Comparison of ENCODE assay signal across 9 cellular contexts in genomic region chr11:10314199-10315072, GRCh38. TPM values are rescaled to one million over a fixed set of nuclear protein-coding genes. Genes with fewer than 3 reads are reported as not detected.
DNase-seq lines count a peak whose midpoint lies in the region; ATAC-seq, FAIRE-seq and TF ChIP-seq lines count a peak whose summit lies in the region.
"Had no signal": no experiment of that assay in that cellular context is flagged by ENCODE, and none has a peak within 500 bp of the region (broad histone marks: within the 10 kb centered on the region; RNA-seq: fewer than 3 reads in every experiment).

No MANE protein-coding gene starts in this region.

- no peak for TF ChIP-seq CTCF in HEK293 (tag by site-specific recombination; IDR thresholded peaks at IDR 0.05)
- no peak for TF ChIP-seq CTCF in GM12878 (IDR thresholded peaks at IDR 0.05 in 2 of 3, conservative IDR thresholded peaks at IDR 0.05 in 1 of 3; ENCODE audit: control insufficient read depth in 2 of 3, extremely low read depth in 1 of 3, insufficient read depth in 1 of 3, low read depth in 3 of 3, low read length in 3 of 3)
- TF ChIP-seq CTCF in testis (IDR thresholded peaks at IDR 0.05), result no peak

- H3K4me2 ChIP-seq in GM12878 (ENCODE audit: control insufficient read depth, insufficient read depth), result peak overlapping the region; percentile 17; the same call in 1 of the 2 replicates

- H3K27ac ChIP-seq in HEK293 (ENCODE audit: extremely low read depth, low read depth, low read length) (no peak overlapping the region), GM12878 (ENCODE audit: control insufficient read depth, insufficient read depth) (no peak overlapping the region), testis (no peak overlapping the region)

- no peaks in the 10 kb centered on the region for H3K27me3 ChIP-seq in GM12878 (replicated peaks in 1 of 2; ENCODE audit: control insufficient read depth in 2 of 2, insufficient read depth in 2 of 2, low read length in 1 of 2)
- no peaks in the 10 kb centered on the region for H3K27me3 ChIP-seq in testis

- no peaks in the 10 kb centered on the region for H3K4me1 ChIP-seq in HEK293 (ENCODE audit: control insufficient read depth, insufficient read depth, low read length)
- H3K4me1 ChIP-seq in GM12878 (ENCODE audit: control insufficient read depth, insufficient read depth, low read length), result peaks cover 31% of the 10 kb centered on the region
- H3K4me1 ChIP-seq in testis, result peaks cover 21% of the 10 kb centered on the region

- H3K9me3 ChIP-seq in HEK293 (ENCODE audit: control insufficient read depth, insufficient read depth, low read depth, low read length) (no peaks in the 10 kb centered on the region), GM12878 (replicated peaks; ENCODE audit: control insufficient read depth, insufficient read depth, low read length) (peaks cover 3% of the 10 kb centered on the region; the same call in 2 of the 3 replicates), testis (no peaks in the 10 kb centered on the region)

- RAD21 ChIA-PET in GM12878 (lab: Charles Lee; ENCODE audit: unreplicated experiment), result interaction anchor here (0.7 to 2.0 kb wide), 6 partner anchors 10 to 555 kb away, joined by 3 to 7 read pairs (median 4); partner anchors contain the start of gene ADM

- in situ Hi-C loops in GM12878 (cut with MboI), result no loop called here

- no peak overlapping the region for H2AFZ ChIP-seq in GM12878 (ENCODE audit: control insufficient read depth, low read depth, low read length)

- peak; percentile 34 to 78 for ATAC-seq in activated naive CD4-positive, alpha-beta T cell treated with anti-CD3 and anti-CD28 coated beads, Interleukin-2, amount 50 U/mL, for 72 hours
- peak; percentile 77 for ATAC-seq in GM12878

- CTCF ChIA-PET in HEK293 (lab: Yijun Ruan, JAX) (interaction anchor here (0.6 to 1.5 kb wide), 7 partner anchors 9 to 1356 kb away, joined by 3 to 9 read pairs (median 3); no protein-coding TSS in a partner anchor), GM12878 (lab: Yijun Ruan, JAX) (interaction anchor here (1.0 to 2.8 kb wide), 8 partner anchors 10 to 454 kb away, joined by 3 to 24 read pairs (median 6); partner anchors contain the start of gene ADM)

- SMC1A ChIA-PET in GM12878 (lab: Charles Lee; ENCODE audit: uncharacterized antibody, unreplicated experiment), result interaction anchor here (0.6 to 2.7 kb wide), 10 partner anchors 10 to 569 kb away, joined by 3 to 12 read pairs (median 4); no protein-coding TSS in a partner anchor

- POLR2A ChIA-PET in HEK293 (lab: Yijun Ruan, JAX) (interaction anchor here (0.8 to 2.0 kb wide), 2 partner anchors 8 to 10 kb away, joined by 4 to 12 read pairs; partner anchors contain the start of gene ADM), GM12878 (lab: Charles Lee) (interaction anchor here (0.6 to 1.7 kb wide), 2 partner anchors 10 to 564 kb away, joined by 3 read pairs; partner anchors contain the start of gene ADM)

- no peaks in the 10 kb centered on the region for H3K9me3 Mint-ChIP-seq in activated naive CD4-positive, alpha-beta T cell treated with anti-CD3 and anti-CD28 coated beads, Interleukin-2, amount 50 U/mL, for 72 hours
- H3K9me3 Mint-ChIP-seq: activated naive CD4-positive, alpha-beta T cell treated with anti-CD3 and anti-CD28 coated beads, Interleukin-2, amount 50 U/mL, for 24 hours had no signal

- WGBS in GM12878 (ENCODE audit: insufficient coverage, insufficient replicate concordance, low lambda C conversion rate, missing lambda C conversion rate), result 3% methylated on average over 8 of the region's 8 CpGs
- 72 to 73% methylated on average over 8 of the region's 8 CpGs for whole genome bisulfite sequencing in testis, 2 donors

- no peak overlapping the region for H3K9ac ChIP-seq in GM12878 (ENCODE audit: control insufficient read depth, insufficient read depth, low read length)

- no peak for TF ChIP-seq RAD21 in GM12878 (IDR thresholded peaks at IDR 0.05; ENCODE audit: insufficient read depth, low read depth, low read length)

- peak; percentile 7 for FAIRE-seq in GM12878 (lab: Jason Lieb, UNC)

- H3K36me3 Mint-ChIP-seq in activated naive CD4-positive, alpha-beta T cell treated with anti-CD3 and anti-CD28 coated beads, Interleukin-2, amount 50 U/mL, for 72 hours, result no peaks in the 10 kb centered on the region
- H3K36me3 Mint-ChIP-seq: activated naive CD4-positive, alpha-beta T cell treated with anti-CD3 and anti-CD28 coated beads, Interleukin-2, amount 50 U/mL, for 24 hours had no signal

- no peak overlapping the region for H3K4me3 ChIP-seq in HEK293 (ENCODE audit: low read depth, low read length)
- H3K4me3 ChIP-seq in GM12878, result no peak overlapping the region
- no peak overlapping the region for H3K4me3 ChIP-seq in testis

- no TSS peak for BruUV-seq in GM12878 (replicated peaks; lab: Mats Ljungman, UMichigan)

- TF ChIP-seq EP300 in GM12878 (IDR thresholded peaks at IDR 0.05; ENCODE audit: borderline replicate concordance in 1 of 2, control insufficient read depth in 1 of 2, low read depth in 2 of 2, low read length in 2 of 2), result no peak

- intact Hi-C loops in GM12878 (cut with micrococcal nuclease; ENCODE audit: unreplicated experiment), result no loop called here
- intact Hi-C loops in testis (cut with DNase I; ENCODE audit: low total_unique reads), result no loop called here

- TF ChIP-seq POLR2A in GM12878 (IDR thresholded peaks at IDR 0.05; ENCODE audit: low read depth, low read length) (no peak), testis (IDR thresholded peaks at IDR 0.05) (no peak)

- no peak for DNase-seq in activated naive CD4-positive, alpha-beta T cell treated with anti-CD3 and anti-CD28 coated beads, Interleukin-2, amount 50 U/mL, for 72 hours (ENCODE audit: low spot score in 2 of 2)
- no peak for DNase-seq in activated naive CD4-positive, alpha-beta T cell treated with Interleukin-2 at 50 U/mL for 16 hours
- DNase-seq in NAMALWA (ENCODE audit: low spot score), result peak; percentile 95
- DNase-seq in GM12878 (ENCODE audit: low read depth, low spot score), result peak; percentile 66
- peak; percentile 51 for DNase-seq in mucosa of gallbladder (ENCODE audit: low spot score)
- no peak for DNase-seq in testis
- DNase-seq in NCI-H187 treated with DMSO at 0.1 percent for 48 hours (lab: John Stamatoyannopoulos, UW), result no peak

- no peaks in the 10 kb centered on the region for H3K36me3 ChIP-seq in HEK293 (ENCODE audit: control insufficient read depth in 2 of 2, insufficient read depth in 1 of 2, low read length in 2 of 2)
- H3K36me3 ChIP-seq in GM12878 (ENCODE audit: control insufficient read depth in 2 of 2, insufficient read depth in 2 of 2, low read length in 1 of 2), result no peaks in the 10 kb centered on the region
- H3K36me3 ChIP-seq in testis (ENCODE audit: low read depth, missing control alignments), result no peaks in the 10 kb centered on the region

- no peaks in the 10 kb centered on the region for H4K20me1 ChIP-seq in GM12878 (ENCODE audit: control insufficient read depth, insufficient read depth)

- no peak overlapping the region for H3K27ac Mint-ChIP-seq in activated naive CD4-positive, alpha-beta T cell treated with anti-CD3 and anti-CD28 coated beads, Interleukin-2, amount 50 U/mL, for 72 hours
- H3K27ac Mint-ChIP-seq: activated naive CD4-positive, alpha-beta T cell treated with anti-CD3 and anti-CD28 coated beads, Interleukin-2, amount 50 U/mL, for 24 hours had no signal

- no peaks in the 10 kb centered on the region for H3K79me2 ChIP-seq in GM12878 (ENCODE audit: control insufficient read depth, insufficient read depth, low read length)

RNA-seq across cellular contexts. Expression of gene ADM, which starts 9.6 kb away (rescaled TPM):
- 10 to 100 TPM in 1 of 2 donors, under 1 TPM in 1; 0.57 to 33.6 TPM for total RNA-seq in activated naive CD4-positive, alpha-beta T cell treated with anti-CD3 and anti-CD28 coated beads, Interleukin-2, amount 50 U/mL, for 72 hours
- total RNA-seq in GM12878 (2013; cell fraction: nucleolus; rRNA removed), result 9.9 and 12.6 TPM in 2 replicates
- total RNA-seq in GM12878 (2014; rRNA removed) (not detected in 2 replicates), GM12878 (2014; rRNA removed; fragmentation: Illumina TruSeq; extraction: Trizol) (not detected in 2 replicates), GM12878 (2021) (0.21 TPM in 1 of 2 replicates, not detected in the other), mucosa of gallbladder (27.2 TPM), testis (10 to 100 TPM in 1 of 2 donors, 1 to 10 TPM in 1; 3.5 to 13.1 TPM)
- polyA plus RNA-seq in GM12878 (2011; ENCODE audit: low read depth), result 1.3 TPM
- polyA plus RNA-seq in GM12878 (2011; rRNA removed) (2.7 and 4.2 TPM in 2 replicates), GM12878 (2014; fragmentation: Illumina TruSeq; extraction: Trizol) (not detected in 2 replicates), GM12878 (2014; fragmentation: Nextera tagmentation; extraction: Ambion mirVana) (not detected), GM12878 (2014; rRNA removed) (not detected in 2 replicates), GM12878 (2016; fragmentation: Nextera tagmentation; extraction: Ambion mirVana) (under 1 TPM in 1 of 2 experiments, not detected in 1; 0.11 TPM), testis (ENCODE audit: insufficient read depth, low read depth, low replicate concordance) (3.7 TPM)
- 5.5 and 8.1 TPM in 2 replicates for polyA plus RNA-seq in GM12878 (2011; cell fraction: cytosol; rRNA removed)
- 3.5 and 8.1 TPM in 2 replicates for polyA plus RNA-seq in GM12878 (2011; cell fraction: nucleus; rRNA removed)
- polyA plus RNA-seq in GM12878 (2012), result 1.3 and 3.2 TPM in 2 replicates
- polyA minus RNA-seq in GM12878 (2011; rRNA and poly(A)+ RNA removed), result 1.3 and 11.4 TPM in 2 replicates
- polyA minus RNA-seq in GM12878 (2011; cell fraction: cytosol; rRNA and poly(A)+ RNA removed), result 2.0 and 3.3 TPM in 2 replicates
- 3.3 and 5.6 TPM in 2 replicates for polyA minus RNA-seq in GM12878 (2011; cell fraction: nucleus; rRNA and poly(A)+ RNA removed)

RNA-seq across cellular contexts. Expression of gene SBF2, which starts 20.4 kb away (rescaled TPM):
- total RNA-seq in activated naive CD4-positive, alpha-beta T cell treated with anti-CD3 and anti-CD28 coated beads, Interleukin-2, amount 50 U/mL, for 72 hours, result 10 to 100 TPM; 17.8 to 33.2 TPM
- 21.9 and 24.8 TPM in 2 replicates for total RNA-seq in GM12878 (2013; cell fraction: nucleolus; rRNA removed)
- total RNA-seq in GM12878 (2014; rRNA removed) (0.65 and 1.6 TPM in 2 replicates), GM12878 (2014; rRNA removed; fragmentation: Illumina TruSeq; extraction: Trizol) (0.92 and 1.1 TPM in 2 replicates), GM12878 (2021) (0.62 and 0.96 TPM in 2 replicates), mucosa of gallbladder (53.1 TPM), testis (10 to 100 TPM; 48.7 to 52.8 TPM)
- polyA plus RNA-seq in GM12878 (2011; ENCODE audit: low read depth), result 1.8 TPM
- polyA plus RNA-seq in GM12878 (2011; rRNA removed) (1.7 and 2.3 TPM in 2 replicates), GM12878 (2014; fragmentation: Illumina TruSeq; extraction: Trizol) (0.35 and 1.3 TPM in 2 replicates), GM12878 (2014; fragmentation: Nextera tagmentation; extraction: Ambion mirVana) (under 1 TPM; 0.24 to 0.26 TPM), GM12878 (2014; rRNA removed) (0.38 and 1.1 TPM in 2 replicates), GM12878 (2016; fragmentation: Nextera tagmentation; extraction: Ambion mirVana) (1 to 10 TPM; 2.1 to 2.2 TPM), testis (ENCODE audit: insufficient read depth, low read depth, low replicate concordance) (27.8 TPM)
- polyA plus RNA-seq in GM12878 (2011; cell fraction: cytosol; rRNA removed), result 0.88 and 1.1 TPM in 2 replicates
- 2.2 and 2.4 TPM in 2 replicates for polyA plus RNA-seq in GM12878 (2011; cell fraction: nucleus; rRNA removed)
- 1.3 and 2.3 TPM in 2 replicates for polyA plus RNA-seq in GM12878 (2012)
- polyA minus RNA-seq in GM12878 (2011; rRNA and poly(A)+ RNA removed), result 5.1 and 5.2 TPM in 2 replicates
- polyA minus RNA-seq in GM12878 (2011; cell fraction: cytosol; rRNA and poly(A)+ RNA removed), result 2.0 and 3.2 TPM in 2 replicates
- 3.7 and 5.0 TPM in 2 replicates for polyA minus RNA-seq in GM12878 (2011; cell fraction: nucleus; rRNA and poly(A)+ RNA removed)

Comparison
In these comparisons a context has a peak if more than half of its experiments do, and no peak if none do; other contexts are left out.
1. DNase-seq: peak in NAMALWA (single experiment), GM12878 (single experiment) and mucosa of gallbladder (single experiment); none in activated naive CD4-positive, alpha-beta T cell treated with anti-CD3 and anti-CD28 coated beads, Interleukin-2, amount 50 U/mL, for 72 hours (0 of 2), activated naive CD4-positive, alpha-beta T cell treated with Interleukin-2 at 50 U/mL for 16 hours (single experiment), testis (single experiment) and NCI-H187 treated with DMSO at 0.1 percent for 48 hours (single experiment).